2 cellular contexts compared by ENCODE assay signal in the genomic region with DNA sequence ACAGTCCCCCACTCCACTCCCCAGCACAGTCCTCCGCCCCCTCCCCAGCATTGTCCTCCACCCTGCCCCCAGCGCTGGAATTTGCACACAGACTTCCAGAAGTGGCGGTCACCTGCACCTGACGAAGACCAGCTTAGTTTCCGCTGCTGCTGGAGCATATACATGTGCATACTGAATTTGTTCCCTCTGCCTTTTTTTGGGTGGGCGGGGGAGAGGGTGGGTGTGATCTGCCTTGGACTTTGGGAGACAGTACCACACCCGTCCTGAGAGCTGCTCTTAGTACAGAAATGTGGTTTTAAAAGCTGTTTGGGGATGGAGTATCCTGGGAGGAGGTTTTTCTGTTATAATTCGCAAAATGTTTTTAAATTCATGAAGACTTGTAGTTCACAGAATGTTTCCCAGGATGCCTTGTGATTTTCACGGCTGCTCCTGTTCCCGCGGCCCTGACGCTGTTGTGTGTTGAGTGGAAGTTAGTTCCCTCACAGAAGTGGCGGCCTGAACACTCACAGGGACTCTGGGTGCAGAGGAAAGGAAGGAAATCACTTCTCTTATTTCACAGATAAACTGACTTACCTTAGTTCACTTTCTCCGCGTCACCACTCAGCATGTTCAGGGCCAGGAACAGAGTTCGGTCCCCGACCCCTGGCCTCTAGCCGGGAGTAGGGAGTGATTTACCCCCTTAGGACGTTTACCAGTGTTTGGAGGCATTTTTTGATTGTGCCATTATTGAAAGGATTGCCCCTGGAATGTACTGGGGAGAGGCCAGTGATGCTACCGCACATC.
TF ChIP-seq lines count a peak whose summit lies in the region.

No MANE protein-coding gene starts in this region.

TF ChIP-seq in HEK293, 187 proteins besides CTCF, POLR2A, EP300 and RAD21:
- TF ChIP-seq ZFHX2 (tag by site-specific recombination; conservative IDR thresholded peaks at IDR 0.05) (0 out of 2 replicates have a peak, but pooled peaks have one; percentile 17), ZNF768 (tag by site-specific recombination; IDR thresholded peaks at IDR 0.05) (no peak), KLF1 (tag by site-specific recombination; IDR thresholded peaks at IDR 0.05) (peak; percentile 53), ZBTB20 (tag by site-specific recombination; IDR thresholded peaks at IDR 0.05) (no peak), ZNF776 (tag by site-specific recombination; IDR thresholded peaks at IDR 0.05; ENCODE audit: borderline replicate concordance) (no peak)

TF ChIP-seq in H1, 55 proteins besides CTCF, POLR2A, EP300 and RAD21:
- TF ChIP-seq CHD1 (IDR thresholded peaks at IDR 0.05; ENCODE audit: low read depth, low read length): no peak
- TF ChIP-seq, protein P1, sequence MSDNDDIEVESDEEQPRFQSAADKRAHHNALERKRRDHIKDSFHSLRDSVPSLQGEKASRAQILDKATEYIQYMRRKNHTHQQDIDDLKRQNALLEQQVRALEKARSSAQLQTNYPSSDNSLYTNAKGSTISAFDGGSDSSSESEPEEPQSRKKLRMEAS (IDR thresholded peaks at IDR 0.05): no peak
- no peak for TF ChIP-seq FOSL1 (IDR thresholded peaks at IDR 0.05; ENCODE audit: insufficient read depth, low read depth, low read length)
- TF ChIP-seq POU5F1 (IDR thresholded peaks at IDR 0.05; ENCODE audit: low read depth, low read length): no peak
- TF ChIP-seq, protein P2, sequence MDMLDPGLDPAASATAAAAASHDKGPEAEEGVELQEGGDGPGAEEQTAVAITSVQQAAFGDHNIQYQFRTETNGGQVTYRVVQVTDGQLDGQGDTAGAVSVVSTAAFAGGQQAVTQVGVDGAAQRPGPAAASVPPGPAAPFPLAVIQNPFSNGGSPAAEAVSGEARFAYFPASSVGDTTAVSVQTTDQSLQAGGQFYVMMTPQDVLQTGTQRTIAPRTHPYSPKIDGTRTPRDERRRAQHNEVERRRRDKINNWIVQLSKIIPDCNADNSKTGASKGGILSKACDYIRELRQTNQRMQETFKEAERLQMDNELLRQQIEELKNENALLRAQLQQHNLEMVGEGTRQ (IDR thresholded peaks at IDR 0.05; ENCODE audit: low read length): no peak
TF ChIP-seq in H1: peak in this region for 0.
